Comparison of ENCODE assay signal across 9 cellular contexts in genomic region chr2:46073540-46074018, GRCh38.
DNase-seq lines count a peak whose midpoint lies in the region; ATAC-seq and TF ChIP-seq lines count a peak whose summit lies in the region.
"Had no signal": no experiment of that assay in that cellular context is flagged by ENCODE, and none has a peak within 500 bp of the region (broad histone marks: within the 10 kb centered on the region; RNA-seq: fewer than 3 reads in every experiment).

No MANE protein-coding gene starts in this region.

- H3K9me3 ChIP-seq in GM23248 (ENCODE audit: low read depth) (no peaks in the 10 kb centered on the region), sigmoid colon (no peaks in the 10 kb centered on the region), WERI-Rb-1 (ENCODE audit: severe bottlenecking) (no peaks in the 10 kb centered on the region)

- peak overlapping the region; percentile 55 for H2AFZ ChIP-seq in GM23248

- peaks cover 31% of the 10 kb centered on the region for H3F3A ChIP-seq in GM23248 (ENCODE audit: insufficient read depth)

- intact Hi-C loops in sigmoid colon (cut with DNase I): no loop called here

- H3K27ac ChIP-seq in GM23248: peak overlapping the region; percentile 97
- H3K27ac ChIP-seq in sigmoid colon: peak overlapping the region in 2 of 4 donors; percentile 12 to 17
- H3K27ac ChIP-seq in WERI-Rb-1: no peak overlapping the region

- H3K4me3 ChIP-seq in GM23248 (peak overlapping the region; percentile 65), fibroblast of villous mesenchyme (ENCODE audit: low read depth, low read length) (peak overlapping the region; percentile 52), sigmoid colon (no peak overlapping the region), WERI-Rb-1 (ENCODE audit: low read depth, low read length) (no peak overlapping the region)

- 1% methylated on average over 9 of the region's 9 CpGs for WGBS in GM23248 (ENCODE audit: low coverage in 1 of 2, low lambda C conversion rate in 2 of 2, missing lambda C conversion rate in 2 of 2), 2 experiments
- 79% methylated on average over 9 of the region's 9 CpGs for WGBS in sigmoid colon, 2 donors

- no peaks in the 10 kb centered on the region for H3K27me3 ChIP-seq in GM23248 (replicated peaks; ENCODE audit: insufficient read depth)
- no peaks in the 10 kb centered on the region for H3K27me3 ChIP-seq in sigmoid colon
- H3K27me3 ChIP-seq in WERI-Rb-1 (ENCODE audit: insufficient read depth, low read depth, severe bottlenecking): no peaks in the 10 kb centered on the region

- in situ Hi-C loops in GM23248 (cut with MboI): no loop called here

- TF ChIP-seq CTCF in fibroblast of villous mesenchyme (IDR thresholded peaks at IDR 0.05; ENCODE audit: insufficient read depth, low read depth, low read length) (no peak), sigmoid colon (IDR thresholded peaks at IDR 0.05) (no peak), WERI-Rb-1 (IDR thresholded peaks at IDR 0.05; ENCODE audit: low read depth, low read length) (no peak)

- H3K79me2 ChIP-seq in GM23248 (ENCODE audit: insufficient read depth): no peaks in the 10 kb centered on the region

- H3K4me2 ChIP-seq in GM23248 (ENCODE audit: unreplicated experiment): peak overlapping the region; percentile 94

- peak overlapping the region; percentile 79 for H3K9ac ChIP-seq in GM23248

- no peaks in the 10 kb centered on the region; the same call in 1 of the 2 replicates for H3K9me2 ChIP-seq in GM23248 (ENCODE audit: insufficient read depth)

- TF ChIP-seq POLR2A in sigmoid colon (IDR thresholded peaks at IDR 0.05): no peak

- no peaks in the 10 kb centered on the region for H3K36me3 ChIP-seq in GM23248 (ENCODE audit: low read depth)
- H3K36me3 ChIP-seq in sigmoid colon: no peaks in the 10 kb centered on the region
- H3K36me3 ChIP-seq in WERI-Rb-1: no peaks in the 10 kb centered on the region

- no peaks in the 10 kb centered on the region for H4K20me1 ChIP-seq in GM23248 (ENCODE audit: insufficient read depth)

- TF ChIP-seq EP300 in sigmoid colon (IDR thresholded peaks at IDR 0.05): no peak

- DNase-seq in GM23248 (peak; percentile 93), fibroblast of villous mesenchyme (ENCODE audit: low read depth) (peak; percentile 98), sigmoid colon (peak; percentile 33), mucosa of gallbladder (ENCODE audit: low spot score) (no peak), WERI-Rb-1 (no peak)
- no peak for DNase-seq in activated effector memory CD4-positive, alpha-beta T cell treated with anti-CD3 and anti-CD28 coated beads, Interleukin-2, amount 50 U/mL, for 16 hours
- DNase-seq in activated CD4-positive, CD25-positive, alpha-beta regulatory T cell treated with anti-CD3 and anti-CD28 coated beads, Interleukin-2, amount 50 U/mL, for 72 hours: no peak
- DNase-seq: activated naive CD8-positive, alpha-beta T cell treated with anti-CD3 and anti-CD28 coated beads, Interleukin-2, amount 10 ng/mL, durations not matched to agents 7 days and 5 days had no signal

- peak; percentile 95 for ATAC-seq in SK-N-SH treated with all-trans-retinoic acid at 6 μM for 48 hours

- H3K4me1 ChIP-seq in GM23248 (ENCODE audit: insufficient read depth) (peaks cover 50% of the 10 kb centered on the region), sigmoid colon (peaks cover 0 to 18% (median 12%) of the 10 kb centered on the region in 4 donors)

TF ChIP-seq in SK-N-SH treated with all-trans-retinoic acid at 6 μM for 48 hours, 23 proteins besides CTCF, POLR2A, EP300 and RAD21 (continues in another document):
- TF ChIP-seq ZC3H10 (CRISPR knock-in tag; IDR thresholded peaks at IDR 0.05): no peak
- no peak for TF ChIP-seq PPARA (CRISPR knock-in tag; IDR thresholded peaks at IDR 0.05; ENCODE audit: borderline replicate concordance)
- TF ChIP-seq TOX (CRISPR knock-in tag; IDR thresholded peaks at IDR 0.05; ENCODE audit: borderline replicate concordance): peak; percentile 86
- 0 out of 2 replicates have a peak, but pooled peaks have one; percentile 47 for TF ChIP-seq RARB (CRISPR knock-in tag; IDR thresholded peaks at IDR 0.05)
- TF ChIP-seq ZNF70 (CRISPR knock-in tag; IDR thresholded peaks at IDR 0.05): no peak
- TF ChIP-seq ZFP3 (CRISPR knock-in tag; IDR thresholded peaks at IDR 0.05): peak; percentile 86
- TF ChIP-seq, protein P1, sequence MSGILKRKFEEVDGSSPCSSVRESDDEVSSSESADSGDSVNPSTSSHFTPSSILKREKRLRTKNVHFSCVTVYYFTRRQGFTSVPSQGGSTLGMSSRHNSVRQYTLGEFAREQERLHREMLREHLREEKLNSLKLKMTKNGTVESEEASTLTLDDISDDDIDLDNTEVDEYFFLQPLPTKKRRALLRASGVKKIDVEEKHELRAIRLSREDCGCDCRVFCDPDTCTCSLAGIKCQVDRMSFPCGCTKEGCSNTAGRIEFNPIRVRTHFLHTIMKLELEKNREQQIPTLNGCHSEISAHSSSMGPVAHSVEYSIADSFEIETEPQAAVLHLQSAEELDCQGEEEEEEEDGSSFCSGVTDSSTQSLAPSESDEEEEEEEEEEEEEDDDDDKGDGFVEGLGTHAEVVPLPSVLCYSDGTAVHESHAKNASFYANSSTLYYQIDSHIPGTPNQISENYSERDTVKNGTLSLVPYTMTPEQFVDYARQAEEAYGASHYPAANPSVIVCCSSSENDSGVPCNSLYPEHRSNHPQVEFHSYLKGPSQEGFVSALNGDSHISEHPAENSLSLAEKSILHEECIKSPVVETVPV (CRISPR knock-in tag; IDR thresholded peaks at IDR 0.05): no peak
- TF ChIP-seq, protein P2, sequence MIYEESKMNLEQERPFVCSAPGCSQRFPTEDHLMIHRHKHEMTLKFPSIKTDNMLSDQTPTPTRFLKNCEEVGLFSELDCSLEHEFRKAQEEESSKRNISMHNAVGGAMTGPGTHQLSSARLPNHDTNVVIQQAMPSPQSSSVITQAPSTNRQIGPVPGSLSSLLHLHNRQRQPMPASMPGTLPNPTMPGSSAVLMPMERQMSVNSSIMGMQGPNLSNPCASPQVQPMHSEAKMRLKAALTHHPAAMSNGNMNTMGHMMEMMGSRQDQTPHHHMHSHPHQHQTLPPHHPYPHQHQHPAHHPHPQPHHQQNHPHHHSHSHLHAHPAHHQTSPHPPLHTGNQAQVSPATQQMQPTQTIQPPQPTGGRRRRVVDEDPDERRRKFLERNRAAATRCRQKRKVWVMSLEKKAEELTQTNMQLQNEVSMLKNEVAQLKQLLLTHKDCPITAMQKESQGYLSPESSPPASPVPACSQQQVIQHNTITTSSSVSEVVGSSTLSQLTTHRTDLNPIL (CRISPR knock-in tag; IDR thresholded peaks at IDR 0.05; ENCODE audit: low read depth): no peak
- peak; percentile 63 for TF ChIP-seq TCF4 (CRISPR knock-in tag; IDR thresholded peaks at IDR 0.05; ENCODE audit: borderline replicate concordance)
- TF ChIP-seq, protein P3, sequence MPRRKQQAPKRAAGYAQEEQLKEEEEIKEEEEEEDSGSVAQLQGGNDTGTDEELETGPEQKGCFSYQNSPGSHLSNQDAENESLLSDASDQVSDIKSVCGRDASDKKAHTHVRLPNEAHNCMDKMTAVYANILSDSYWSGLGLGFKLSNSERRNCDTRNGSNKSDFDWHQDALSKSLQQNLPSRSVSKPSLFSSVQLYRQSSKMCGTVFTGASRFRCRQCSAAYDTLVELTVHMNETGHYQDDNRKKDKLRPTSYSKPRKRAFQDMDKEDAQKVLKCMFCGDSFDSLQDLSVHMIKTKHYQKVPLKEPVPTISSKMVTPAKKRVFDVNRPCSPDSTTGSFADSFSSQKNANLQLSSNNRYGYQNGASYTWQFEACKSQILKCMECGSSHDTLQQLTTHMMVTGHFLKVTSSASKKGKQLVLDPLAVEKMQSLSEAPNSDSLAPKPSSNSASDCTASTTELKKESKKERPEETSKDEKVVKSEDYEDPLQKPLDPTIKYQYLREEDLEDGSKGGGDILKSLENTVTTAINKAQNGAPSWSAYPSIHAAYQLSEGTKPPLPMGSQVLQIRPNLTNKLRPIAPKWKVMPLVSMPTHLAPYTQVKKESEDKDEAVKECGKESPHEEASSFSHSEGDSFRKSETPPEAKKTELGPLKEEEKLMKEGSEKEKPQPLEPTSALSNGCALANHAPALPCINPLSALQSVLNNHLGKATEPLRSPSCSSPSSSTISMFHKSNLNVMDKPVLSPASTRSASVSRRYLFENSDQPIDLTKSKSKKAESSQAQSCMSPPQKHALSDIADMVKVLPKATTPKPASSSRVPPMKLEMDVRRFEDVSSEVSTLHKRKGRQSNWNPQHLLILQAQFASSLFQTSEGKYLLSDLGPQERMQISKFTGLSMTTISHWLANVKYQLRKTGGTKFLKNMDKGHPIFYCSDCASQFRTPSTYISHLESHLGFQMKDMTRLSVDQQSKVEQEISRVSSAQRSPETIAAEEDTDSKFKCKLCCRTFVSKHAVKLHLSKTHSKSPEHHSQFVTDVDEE (CRISPR knock-in tag; IDR thresholded peaks at IDR 0.05): peak; percentile 35; the same call in 1 of the 2 replicates
- peak; percentile 75 for TF ChIP-seq ISL1 (CRISPR knock-in tag; IDR thresholded peaks at IDR 0.05)
- no peak; the same call in none of the 2 replicates for TF ChIP-seq SNAI2 (CRISPR knock-in tag; IDR thresholded peaks at IDR 0.05)
- TF ChIP-seq GLIS3 (CRISPR knock-in tag; IDR thresholded peaks at IDR 0.05): no peak
- TF ChIP-seq ARNTL (CRISPR knock-in tag; IDR thresholded peaks at IDR 0.05; ENCODE audit: borderline replicate concordance, low read depth): no peak
- no peak; the same call in 1 of the 2 replicates for TF ChIP-seq ESRRG (CRISPR knock-in tag; IDR thresholded peaks at IDR 0.05)
- peak; percentile 66 for TF ChIP-seq CSDC2 (CRISPR knock-in tag; IDR thresholded peaks at IDR 0.05)
- TF ChIP-seq PATZ1 (CRISPR knock-in tag; IDR thresholded peaks at IDR 0.05; ENCODE audit: borderline replicate concordance): peak; percentile 58; the same call in 1 of the 2 replicates

Comparison
In these comparisons a context has a peak if more than half of its experiments do, and no peak if none do; other contexts are left out.
1. DNase-seq: peak in GM23248 (single experiment), fibroblast of villous mesenchyme (single experiment) and sigmoid colon (single experiment); none in activated effector memory CD4-positive, alpha-beta T cell treated with anti-CD3 and anti-CD28 coated beads, Interleukin-2, amount 50 U/mL, for 16 hours (single experiment), activated CD4-positive, CD25-positive, alpha-beta regulatory T cell treated with anti-CD3 and anti-CD28 coated beads, Interleukin-2, amount 50 U/mL, for 72 hours (single experiment), mucosa of gallbladder (single experiment) and WERI-Rb-1 (single experiment).
2. H3K4me3 ChIP-seq: peak in GM23248 (single experiment) and fibroblast of villous mesenchyme (single experiment); none in sigmoid colon (0 of 4) and WERI-Rb-1 (single experiment).